Comparison of ENCODE assay signal across 18 cellular contexts in the genomic region with DNA sequence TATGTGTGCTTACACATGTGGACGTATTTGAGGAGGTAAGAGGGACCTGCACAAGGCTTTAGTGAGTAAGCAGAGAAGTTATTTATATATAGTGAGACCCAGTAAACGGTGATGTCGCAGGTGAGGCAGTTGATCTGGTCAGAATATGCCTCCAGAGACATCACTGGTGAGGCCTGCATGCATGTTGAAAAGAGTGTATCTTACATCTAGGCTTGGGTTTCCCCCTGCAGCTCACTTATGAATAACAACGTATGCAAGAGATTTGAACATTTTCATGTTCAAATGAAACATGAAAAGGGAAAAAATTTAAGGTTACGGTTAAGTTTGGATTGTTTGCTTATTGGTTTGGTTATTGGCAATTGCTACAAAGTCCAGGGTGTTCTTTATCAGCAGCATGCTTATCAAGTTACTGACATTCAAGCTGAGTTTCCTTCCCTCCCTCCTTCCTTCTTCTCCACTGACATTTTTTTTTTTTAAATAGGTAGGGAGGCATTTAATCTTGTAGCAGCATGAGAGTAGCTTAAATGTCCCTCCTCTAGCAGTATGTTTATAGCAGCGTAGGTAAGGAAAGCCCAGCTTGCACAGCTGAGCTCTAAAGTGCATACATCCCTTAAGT.
A peak's percentile ranks its signal among the peaks of the same experiment; 100 is the strongest.
DNase-seq lines count a peak whose midpoint lies in the region; ATAC-seq and TF ChIP-seq lines count a peak whose summit lies in the region.
"Had no signal": no experiment of that assay in that cellular context is flagged by ENCODE, and none has a peak within 500 bp of the region (broad histone marks: within the 10 kb centered on the region; RNA-seq: fewer than 3 reads in every experiment).

No MANE protein-coding gene starts in this region.

- H3K27me3 Mint-ChIP-seq in GM23338 (ENCODE audit: insufficient read depth, low read depth, poor library complexity): peaks cover 6% of the 10 kb centered on the region
- no peaks in the 10 kb centered on the region for H3K27me3 Mint-ChIP-seq in chondrocyte (ENCODE audit: low read depth)
- H3K27me3 Mint-ChIP-seq in nephron (ENCODE audit: low read depth): no peaks in the 10 kb centered on the region
- H3K27me3 Mint-ChIP-seq: activated CD8-positive, alpha-beta memory T cell treated with anti-CD3 and anti-CD28 coated beads, Interleukin-2, amount 10 ng/mL, durations not matched to agents 7 days and 5 days; stimulated activated naive B cell treated with anti-CD40 and anti-IgM and Interleukin-4, amounts not matched to agents 10 μg/mL and 1 μg/mL and 100 μg/mL, for 72 hours had no signal

- POLR2A ChIA-PET in Panc1 (lab: Charles Lee): no interaction called here

- H3K9me2 ChIP-seq in GM23338 (ENCODE audit: insufficient read depth): no peaks in the 10 kb centered on the region

- CTCF ChIA-PET in Panc1 (lab: Charles Lee): interaction anchor here (0.6 kb wide), 1 partner anchor 128 kb away, joined by 3 read pairs; no protein-coding TSS in a partner anchor

- H3K4me3 ChIP-seq in GM23338 (no peak overlapping the region), Panc1 (ENCODE audit: low read depth in 2 of 2, low read length in 2 of 2) (no peak overlapping the region)
- H3K4me3 ChIP-seq: lower lobe of right lung, right lobe of liver, SJCRH30, tibial nerve had no signal

- H3K4me1 Mint-ChIP-seq in GM23338 (peaks cover 82% of the 10 kb centered on the region), chondrocyte (ENCODE audit: low read depth) (peaks cover 52% of the 10 kb centered on the region), nephron (peaks cover 25% of the 10 kb centered on the region)

- ATAC-seq in GM23338 (no peak), Panc1 (peak; percentile 40; the same call in 1 of the 2 replicates)
- ATAC-seq: activated CD8-positive, alpha-beta memory T cell treated with anti-CD3 and anti-CD28 coated beads, Interleukin-2, amount 10 ng/mL, durations not matched to agents 7 days and 5 days; lower lobe of right lung; stimulated activated naive B cell treated with anti-CD40 and anti-IgM and Interleukin-4, amounts not matched to agents 10 μg/mL and 1 μg/mL and 100 μg/mL, for 72 hours had no signal

- H3K9me3 Mint-ChIP-seq in GM23338 (no peaks in the 10 kb centered on the region), chondrocyte (ENCODE audit: low read depth) (no peaks in the 10 kb centered on the region), nephron (no peaks in the 10 kb centered on the region)
- H3K9me3 Mint-ChIP-seq: stimulated activated naive B cell treated with anti-CD40 and anti-IgM and Interleukin-4, amounts not matched to agents 10 μg/mL and 1 μg/mL and 100 μg/mL, for 72 hours; T-helper 2 cell treated with Interferon-gamma antibody and Interleukin-4, amounts not matched to agents 5 μg/mL and 100 μg/mL, for 36 hours had no signal

- H3F3A ChIP-seq in GM23338 (replicated peaks; ENCODE audit: low read depth): no peaks in the 10 kb centered on the region; the same call in 1 of the 2 replicates

- H3K27me3 ChIP-seq in GM23338 (ENCODE audit: insufficient read depth) (no peaks in the 10 kb centered on the region), Panc1 (ENCODE audit: control insufficient read depth, insufficient read depth, low read length) (no peaks in the 10 kb centered on the region)
- H3K27me3 ChIP-seq: right lobe of liver, SJCRH30, tibial nerve had no signal

- H3K27ac Mint-ChIP-seq in GM23338 (no peak overlapping the region), chondrocyte (ENCODE audit: unreplicated experiment) (no peak overlapping the region), nephron (peak overlapping the region in 2 of 3 experiments; percentile 21 to 55)
- H3K27ac Mint-ChIP-seq: activated CD8-positive, alpha-beta memory T cell treated with anti-CD3 and anti-CD28 coated beads, Interleukin-2, amount 10 ng/mL, durations not matched to agents 7 days and 5 days; stimulated activated naive B cell treated with anti-CD40 and anti-IgM and Interleukin-4, amounts not matched to agents 10 μg/mL and 1 μg/mL and 100 μg/mL, for 72 hours; T-helper 2 cell treated with Interferon-gamma antibody and Interleukin-4, amounts not matched to agents 5 μg/mL and 100 μg/mL, for 36 hours had no signal

- H3K36me3 ChIP-seq in GM23338 (ENCODE audit: insufficient read depth) (no peaks in the 10 kb centered on the region), Panc1 (ENCODE audit: control insufficient read depth, insufficient read depth, low read length) (no peaks in the 10 kb centered on the region)
- H3K36me3 ChIP-seq: lower lobe of right lung, right lobe of liver, SJCRH30, tibial nerve had no signal

- no peak for TF ChIP-seq CTCF in GM23338 (conservative IDR thresholded peaks at IDR 0.05; ENCODE audit: low read depth in 2 of 2)
- TF ChIP-seq CTCF in Panc1 (IDR thresholded peaks at IDR 0.05): peak; percentile 22
- TF ChIP-seq CTCF in chondrocyte (IDR thresholded peaks at IDR 0.05): peak; percentile 51
- TF ChIP-seq CTCF in nephron (IDR thresholded peaks at IDR 0.05; ENCODE audit: unreplicated experiment in 3 of 3): no peak

- DNase-seq in GM23338 (ENCODE audit: low spot score) (no peak), Panc1 (ENCODE audit: low read depth, low spot score) (no peak), chondrocyte (ENCODE audit: low spot score) (no peak), head of caudate nucleus (no peak), T1000 (lab: John Stamatoyannopoulos, UW) (no peak)
- DNase-seq in activated effector memory CD4-positive, alpha-beta T cell treated with Interleukin-2 at 50 U/mL for 16 hours: no peak
- DNase-seq: activated CD4-positive, alpha-beta T cell treated with anti-CD3 and anti-CD28 coated beads for 48 hours; activated CD8-positive, alpha-beta memory T cell treated with anti-CD3 and anti-CD28 coated beads, Interleukin-2, amount 10 ng/mL, durations not matched to agents 7 days and 5 days; amygdala; GOT3; lower lobe of right lung; NCI-H1417 treated with DMSO at 0.1 percent for 48 hours; right lobe of liver; SJCRH30; stimulated activated naive B cell treated with anti-CD40 and anti-IgM and Interleukin-4, amounts not matched to agents 10 μg/mL and 1 μg/mL and 100 μg/mL, for 72 hours had no signal

- in situ Hi-C loops in Panc1 (cut with HindIII; ENCODE audit: low pct_unique_long_range_greater_than_20kb, low sequenced_read_pairs): no loop called here

- H2AFZ ChIP-seq in GM23338: no peak overlapping the region

- no TSS peak for BruUV-seq in Panc1 (replicated peaks; lab: Mats Ljungman, UMichigan)

- H3K79me2 ChIP-seq in GM23338 (replicated peaks; ENCODE audit: insufficient read depth): peaks cover 100% of the 10 kb centered on the region

- no peaks in the 10 kb centered on the region for H3K9me3 ChIP-seq in Panc1 (ENCODE audit: control insufficient read depth, insufficient read depth, low read depth, low read length)
- H3K9me3 ChIP-seq: lower lobe of right lung, right lobe of liver, SJCRH30, tibial nerve had no signal

- H3K36me3 Mint-ChIP-seq in GM23338 (ENCODE audit: low read depth) (no peaks in the 10 kb centered on the region), chondrocyte (ENCODE audit: low read depth) (no peaks in the 10 kb centered on the region), nephron (ENCODE audit: low read depth) (no peaks in the 10 kb centered on the region)
- H3K36me3 Mint-ChIP-seq: activated CD8-positive, alpha-beta memory T cell treated with anti-CD3 and anti-CD28 coated beads, Interleukin-2, amount 10 ng/mL, durations not matched to agents 7 days and 5 days; stimulated activated naive B cell treated with anti-CD40 and anti-IgM and Interleukin-4, amounts not matched to agents 10 μg/mL and 1 μg/mL and 100 μg/mL, for 72 hours had no signal

- H3K4me3 Mint-ChIP-seq in GM23338 (no peak overlapping the region; the same call in 2 of the 3 replicates), chondrocyte (ENCODE audit: unreplicated experiment) (no peak overlapping the region), nephron (no peak overlapping the region)
- H3K4me3 Mint-ChIP-seq: activated CD8-positive, alpha-beta memory T cell treated with anti-CD3 and anti-CD28 coated beads, Interleukin-2, amount 10 ng/mL, durations not matched to agents 7 days and 5 days; stimulated activated naive B cell treated with anti-CD40 and anti-IgM and Interleukin-4, amounts not matched to agents 10 μg/mL and 1 μg/mL and 100 μg/mL, for 72 hours; T-helper 2 cell treated with Interferon-gamma antibody and Interleukin-4, amounts not matched to agents 5 μg/mL and 100 μg/mL, for 36 hours had no signal

- H3K27ac ChIP-seq in GM23338 (ENCODE audit: low read depth) (no peak overlapping the region), Panc1 (ENCODE audit: low read length) (0 out of 2 replicates have a peak overlapping the region, but pooled peaks have one; percentile 26)
- H3K27ac ChIP-seq: lower lobe of right lung, right lobe of liver, SJCRH30, tibial nerve had no signal

- intact Hi-C loops in Panc1 (cut with micrococcal nuclease; ENCODE audit: unreplicated experiment) (loop anchor here (10.0 kb wide), 3 partner anchors 117 to 327 kb away; no protein-coding TSS in a partner anchor), head of caudate nucleus (cut with DNase I) (no loop called here)

- H3K4me2 ChIP-seq in GM23338: 0 out of 2 replicates have a peak overlapping the region, but pooled peaks have one; percentile 58

- H4K20me1 ChIP-seq in GM23338 (replicated peaks; ENCODE audit: insufficient read depth): peaks cover 48% of the 10 kb centered on the region

- H3K4me1 ChIP-seq in GM23338 (ENCODE audit: insufficient read depth) (peaks cover 87% of the 10 kb centered on the region), Panc1 (ENCODE audit: control insufficient read depth, insufficient read depth, low read length) (peaks cover 56% of the 10 kb centered on the region)
- H3K4me1 ChIP-seq: right lobe of liver had no signal

Comparison
In these comparisons a context has a peak if more than half of its experiments do, and no peak if none do; other contexts are left out.
1. H3K27ac Mint-ChIP-seq: peak in nephron (2 of 3); none in GM23338 (single experiment) and chondrocyte (single experiment).
2. CTCF ChIP-seq: peak in Panc1 (single experiment) and chondrocyte (single experiment); none in GM23338 (0 of 2) and nephron (0 of 3).